ENCODE assay signal across 8 cellular contexts in the genomic region with DNA sequence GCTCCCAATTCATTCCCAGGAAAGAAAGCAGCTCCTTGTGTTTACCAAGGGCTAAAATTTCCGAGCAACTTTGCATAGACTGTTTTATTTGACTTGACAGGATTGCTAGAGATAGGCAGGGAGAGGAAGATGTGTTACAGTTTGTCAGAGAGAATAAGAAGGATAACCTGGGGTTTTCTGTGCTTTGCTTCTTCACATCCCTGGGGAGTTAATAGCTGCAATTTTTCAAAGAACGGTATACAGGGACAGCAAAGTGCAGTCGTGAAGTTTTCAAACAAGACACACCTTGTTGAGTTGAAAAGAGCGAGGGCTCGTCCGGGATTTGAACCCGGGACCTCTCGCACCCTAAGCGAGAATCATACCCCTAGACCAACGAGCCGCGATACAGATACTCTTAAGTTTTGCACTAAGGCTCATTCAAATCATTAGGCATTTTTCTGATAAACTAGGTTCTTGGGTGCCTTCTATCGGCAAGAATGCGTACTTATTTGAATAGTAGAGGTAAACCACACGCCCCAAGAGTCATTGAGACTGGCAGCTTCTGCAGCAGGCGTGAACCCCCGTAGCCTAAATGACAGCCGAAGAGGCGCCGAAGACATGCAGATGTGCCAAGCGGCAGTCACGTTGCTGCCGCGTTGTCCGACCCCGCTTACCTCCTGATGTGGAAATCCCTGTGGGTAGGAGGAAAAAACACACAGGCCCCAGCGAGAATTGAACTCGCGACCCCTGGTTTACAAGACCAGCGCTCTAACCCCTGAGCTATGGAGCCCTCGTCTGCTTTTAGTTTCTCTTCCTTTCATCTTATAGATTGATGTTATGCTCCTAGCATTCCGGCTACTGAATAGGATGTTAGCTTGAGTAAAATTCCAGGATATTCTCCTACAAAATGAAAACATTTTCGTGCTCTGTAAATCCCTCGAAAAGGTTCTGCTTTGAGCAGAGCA. TPM values are rescaled to one million over a fixed set of nuclear protein-coding genes. Genes with fewer than 3 reads are reported as not detected.
A peak's percentile ranks its signal among the peaks of the same experiment; 100 is the strongest.
DNase-seq lines count a peak whose midpoint lies in the region; TF ChIP-seq lines count a peak whose summit lies in the region.

No MANE protein-coding gene starts in this region.

- H3K27ac Mint-ChIP-seq in HFFc6: no peak overlapping the region
- no peak overlapping the region for H3K27ac Mint-ChIP-seq in osteocyte (ENCODE audit: unreplicated experiment)

- WGBS in thyroid gland, 2 donors: 1% methylated on average over 34 of the region's 34 CpGs

- H3K4me1 Mint-ChIP-seq in HFFc6 (ENCODE audit: low read depth) (peaks cover 15% of the 10 kb centered on the region; the same call in 1 of the 2 replicates), osteocyte (ENCODE audit: unreplicated experiment) (no peaks in the 10 kb centered on the region)

- H3K4me3 Mint-ChIP-seq in HFFc6 (no peak overlapping the region), osteocyte (ENCODE audit: unreplicated experiment) (no peak overlapping the region)

- H3K9me3 Mint-ChIP-seq in HFFc6 (no peaks in the 10 kb centered on the region), osteocyte (ENCODE audit: unreplicated experiment) (no peaks in the 10 kb centered on the region)

- DNase-seq in GM04503 (ENCODE audit: low read depth) (peak; percentile 90), HFFc6 (peak; percentile 100), MV-4-11 (lab: John Stamatoyannopoulos, UW) (peak; percentile 98), SK-N-DZ (ENCODE audit: low spot score) (peak; percentile 93), head of caudate nucleus (peak; percentile 60 to 95 (median 79)), osteocyte (ENCODE audit: extremely low spot score, unreplicated experiment) (no peak), thyroid gland (peak; percentile 80 to 87)
- DNase-seq in activated naive CD4-positive, alpha-beta T cell treated with anti-CD3 and anti-CD28 coated beads, Interleukin-2, amount 50 U/mL, for 16 hours: peak; percentile 86

- no peaks in the 10 kb centered on the region for H3K27me3 ChIP-seq in thyroid gland

- no peaks in the 10 kb centered on the region for H3K9me3 ChIP-seq in thyroid gland

- H3K27ac ChIP-seq in thyroid gland: peak overlapping the region; percentile 30 to 79 (median 61)

- H3K27me3 Mint-ChIP-seq in HFFc6 (ENCODE audit: insufficient read depth) (no peaks in the 10 kb centered on the region), osteocyte (ENCODE audit: unreplicated experiment) (peaks cover 9% of the 10 kb centered on the region)

- TF ChIP-seq CTCF in HFFc6 (IDR thresholded peaks at IDR 0.05): peak; percentile 87
- peak; percentile 69 for TF ChIP-seq CTCF in osteocyte (IDR thresholded peaks at IDR 0.05)
- TF ChIP-seq CTCF in thyroid gland (IDR thresholded peaks at IDR 0.05): peak in 5 of 6 experiments; percentile 53 to 99 (median 90)

- H3K4me1 ChIP-seq in thyroid gland: no peaks in the 10 kb centered on the region

- intact Hi-C loops in head of caudate nucleus (cut with DNase I): loop anchor here (2.0 to 5.0 kb wide), 3 partner anchors 69 to 271 kb away; a partner anchor contains a TSS
- intact Hi-C loops in thyroid gland (cut with DNase I): loop anchor here (5.0 kb wide), 1 partner anchor 69 kb away; a partner anchor contains a TSS

- peak overlapping the region; percentile 9 to 29 (median 11) for H3K4me3 ChIP-seq in thyroid gland (replicated peaks in 1 of 3)

- no peaks in the 10 kb centered on the region for H3K36me3 ChIP-seq in thyroid gland

- H3K36me3 Mint-ChIP-seq in HFFc6 (ENCODE audit: low read depth) (no peaks in the 10 kb centered on the region), osteocyte (ENCODE audit: unreplicated experiment) (no peaks in the 10 kb centered on the region)

- no peak for TF ChIP-seq POLR2A in thyroid gland (IDR thresholded peaks at IDR 0.05)

RNA-seq across cellular contexts. Expression of a gene that starts 22.2 kb away (rescaled TPM):
- total RNA-seq in HFFc6 (2021; fragmentation: NEBNext Ultra II Directional; extraction: Animal tissue kit (Norgen Biotek cat#: 25700)): not detected
- polyA plus RNA-seq in SK-N-DZ (2014; cell fraction: cytosol; rRNA removed): not detected in 2 replicates
- polyA plus RNA-seq in SK-N-DZ (2014; cell fraction: nucleus; rRNA removed): not detected in 2 replicates
- total RNA-seq in osteocyte (not detected in 2 replicates), thyroid gland (not detected)

RNA-seq across cellular contexts. Expression of a gene that starts 25.6 kb away (rescaled TPM):
- not detected for total RNA-seq in HFFc6 (2021; fragmentation: NEBNext Ultra II Directional; extraction: Animal tissue kit (Norgen Biotek cat#: 25700))
- polyA plus RNA-seq in SK-N-DZ (2014; cell fraction: cytosol; rRNA removed): not detected in 2 replicates
- not detected in 2 replicates for polyA plus RNA-seq in SK-N-DZ (2014; cell fraction: nucleus; rRNA removed)
- total RNA-seq in osteocyte (not detected in 2 replicates), thyroid gland (not detected)

RNA-seq across cellular contexts. Expression of a gene that starts 28.1 kb away (rescaled TPM):
- total RNA-seq in HFFc6 (2021; fragmentation: NEBNext Ultra II Directional; extraction: Animal tissue kit (Norgen Biotek cat#: 25700)): not detected
- not detected in 2 replicates for polyA plus RNA-seq in SK-N-DZ (2014; cell fraction: cytosol; rRNA removed)
- polyA plus RNA-seq in SK-N-DZ (2014; cell fraction: nucleus; rRNA removed): not detected in 2 replicates
- total RNA-seq in osteocyte (not detected in 2 replicates), thyroid gland (not detected)

RNA-seq across cellular contexts. Expression of a gene that starts 52.5 kb away (rescaled TPM):
- total RNA-seq in HFFc6 (2021; fragmentation: NEBNext Ultra II Directional; extraction: Animal tissue kit (Norgen Biotek cat#: 25700)): not detected
- not detected in 2 replicates for polyA plus RNA-seq in SK-N-DZ (2014; cell fraction: cytosol; rRNA removed)
- polyA plus RNA-seq in SK-N-DZ (2014; cell fraction: nucleus; rRNA removed): not detected in 2 replicates
- not detected in 2 replicates for total RNA-seq in osteocyte
- total RNA-seq in thyroid gland: not detected
